18 cellular contexts compared by ENCODE assay signal in genomic region chr4:98771959-98772619, GRCh38.
DNase-seq lines count a peak whose midpoint lies in the region; ATAC-seq and TF ChIP-seq lines count a peak whose summit lies in the region.
"Had no signal": no experiment of that assay in that cellular context is flagged by ENCODE, and none has a peak within 500 bp of the region (broad histone marks: within the 10 kb centered on the region; RNA-seq: fewer than 3 reads in every experiment).

No MANE protein-coding gene starts in this region.

- no peak for TF ChIP-seq EP300 in transverse colon (IDR thresholded peaks at IDR 0.05; ENCODE audit: low read depth)

- in situ Hi-C loops in transverse colon (cut with MboI; ENCODE audit: low pct_ligation_motif_present in 1 of 4, low pct_unique_long_range_greater_than_20kb in 1 of 4, low sequenced_read_pairs in 3 of 4) = no loop called here

- H3K36me3 Mint-ChIP-seq in type B pancreatic cell = no peaks in the 10 kb centered on the region

- no peaks in the 10 kb centered on the region for H3K9me3 Mint-ChIP-seq in type B pancreatic cell
- H3K9me3 Mint-ChIP-seq: HFFc6 had no signal

- no peak for TF ChIP-seq POLR2A in transverse colon (IDR thresholded peaks at IDR 0.05)

- no peak overlapping the region for H3K27ac Mint-ChIP-seq in type B pancreatic cell
- H3K27ac Mint-ChIP-seq: H9, HFFc6 had no signal

- no peaks in the 10 kb centered on the region for H3K27me3 Mint-ChIP-seq in type B pancreatic cell

- intact Hi-C loops in mucosa of descending colon (cut with DNase I, micrococcal nuclease) (no loop called here), transverse colon (cut with DNase I; ENCODE audit: low total_unique reads) (no loop called here)

- no peak overlapping the region for H3K4me3 Mint-ChIP-seq in type B pancreatic cell
- H3K4me3 Mint-ChIP-seq: H9, HFFc6 had no signal

- H3K4me1 ChIP-seq in mucosa of descending colon (ENCODE audit: low read depth) = no peaks in the 10 kb centered on the region
- H3K4me1 ChIP-seq in transverse colon = peaks cover 0 to 5% (median 1%) of the 10 kb centered on the region in 4 donors
- H3K4me1 ChIP-seq: BE2C had no signal

- H3K36me3 ChIP-seq in mucosa of descending colon (ENCODE audit: low read depth) = no peaks in the 10 kb centered on the region
- no peaks in the 10 kb centered on the region for H3K36me3 ChIP-seq in transverse colon
- H3K36me3 ChIP-seq: BE2C had no signal

- TF ChIP-seq CTCF in mucosa of descending colon (IDR thresholded peaks at IDR 0.05) = no peak
- no peak for TF ChIP-seq CTCF in transverse colon (IDR thresholded peaks at IDR 0.05)
- no peak for TF ChIP-seq CTCF in type B pancreatic cell (conservative IDR thresholded peaks at IDR 0.05)

- H3K27ac ChIP-seq in caudate nucleus (ENCODE audit: low read depth, low read length) (peak overlapping the region; percentile 58), transverse colon (no peak overlapping the region)
- H3K27ac ChIP-seq: GM23248 had no signal

- 31 to 38% methylated on average over 3 to 5 of the region's 5 CpGs for WGBS in transverse colon (ENCODE audit: low coverage in 1 of 2), 2 donors

- ATAC-seq in mucosa of descending colon = peak; percentile 84
- no peak for ATAC-seq in HG02973 (IDR thresholded peaks at IDR 0.05; ENCODE audit: unreplicated experiment)
- ATAC-seq: Right ventricle myocardium inferior had no signal

- peak; percentile 5 for DNase-seq in NCI-H510A treated with DMSO at 0.1 percent for 48 hours (lab: John Stamatoyannopoulos, UW)
- DNase-seq in NCI-H510A (lab: John Stamatoyannopoulos, UW) = no peak
- peak in 19 of 61 donors; percentile 8 to 79 (median 26) for DNase-seq in caudate nucleus (lab: John Stamatoyannopoulos, UW)
- no peak for DNase-seq in mucosa of descending colon
- peak; percentile 16 for DNase-seq in transverse colon
- no peak for DNase-seq in NCI-H2171 treated with DMSO at 0.1 percent for 48 hours (lab: John Stamatoyannopoulos, UW)
- no peak for DNase-seq in type B pancreatic cell (ENCODE audit: extremely low spot score, unreplicated experiment)
- DNase-seq: BE2C, DMS79 treated with DMSO at 0.1 percent for 48 hours, GM23248, H9, HFFc6, KBM-7, NCI-H1092 treated with DMSO at 0.1 percent for 48 hours, NCI-H2029 treated with DMSO at 0.1 percent for 48 hours, OCI-M1 had no signal

- H3K4me3 ChIP-seq in mucosa of descending colon (no peak overlapping the region), transverse colon (no peak overlapping the region)
- H3K4me3 ChIP-seq: GM23248 had no signal

- H3K9me3 ChIP-seq in mucosa of descending colon (peaks cover 5% of the 10 kb centered on the region), transverse colon (peaks cover 0 to 5% of the 10 kb centered on the region in 2 donors)
- H3K9me3 ChIP-seq: BE2C had no signal

- no peaks in the 10 kb centered on the region for H3K27me3 ChIP-seq in transverse colon
- H3K27me3 ChIP-seq: BE2C had no signal

- no peaks in the 10 kb centered on the region for H3K4me1 Mint-ChIP-seq in type B pancreatic cell (ENCODE audit: unreplicated experiment)

Comparison
In these comparisons a context has a peak if more than half of its experiments do, and no peak if none do; other contexts are left out.
1. DNase-seq: peak in NCI-H510A treated with DMSO at 0.1 percent for 48 hours (single experiment) and transverse colon (single experiment); none in NCI-H510A (single experiment), mucosa of descending colon (0 of 3), NCI-H2171 treated with DMSO at 0.1 percent for 48 hours (single experiment) and type B pancreatic cell (single experiment).